In the genomic region with DNA sequence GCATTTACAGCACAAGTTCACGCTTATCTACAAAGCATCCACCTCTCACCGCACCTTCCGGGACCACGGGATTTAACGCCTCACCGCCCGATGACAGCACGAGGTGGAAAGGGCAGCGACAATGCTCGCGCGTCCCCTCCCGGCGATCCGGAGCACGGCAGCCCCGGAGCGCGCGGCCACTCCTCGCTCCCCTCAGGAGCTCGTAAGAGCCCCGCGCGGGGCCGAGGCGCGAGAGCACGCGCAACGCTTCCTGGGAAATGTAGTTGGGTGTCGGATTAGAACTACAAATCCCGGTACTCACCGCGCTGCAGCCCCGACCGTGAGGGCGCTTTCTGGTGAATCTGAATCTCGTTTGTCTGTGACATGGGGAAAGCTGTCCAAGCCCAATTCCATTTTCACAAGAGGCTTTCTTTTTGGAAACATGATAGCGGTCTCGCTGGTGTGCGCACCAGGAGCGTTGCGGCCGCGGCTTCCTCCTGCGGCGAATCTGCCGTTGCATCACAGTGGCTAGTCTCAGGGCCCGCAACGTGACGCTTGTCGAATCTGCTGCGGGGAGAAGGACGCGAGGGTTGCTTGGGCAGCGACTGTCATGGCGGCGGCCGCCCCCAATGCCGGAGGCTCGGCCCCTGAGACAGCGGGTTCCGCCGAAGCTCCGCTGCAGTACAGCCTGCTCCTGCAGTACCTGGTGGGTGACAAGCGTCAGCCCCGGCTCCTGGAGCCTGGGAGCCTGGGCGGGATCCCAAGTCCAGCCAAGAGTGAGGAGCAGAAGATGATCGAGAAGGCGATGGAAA, we compare ENCODE assay signal across 1 cellular context.
TF ChIP-seq lines count a peak whose summit lies in the region.

TSS of gene TIMM22 (plus strand) at position 576 of the 791 bp plus-strand sequence. CDS start at position 590, 14 bp downstream.

TF ChIP-seq in WTC11, 78 proteins besides CTCF, POLR2A, EP300 and RAD21 (continued from another document and continues in another):
- TF ChIP-seq E2F4 (CRISPR knock-in tag; IDR thresholded peaks at IDR 0.05; ENCODE audit: borderline replicate concordance, low read depth), result no peak
- peak; percentile 39; the same call in 1 of the 2 replicates for TF ChIP-seq GABPB1 (CRISPR knock-in tag; IDR thresholded peaks at IDR 0.05)
- 0 out of 2 replicates have a peak, but pooled peaks have one; percentile 1 for TF ChIP-seq ZSCAN18 (CRISPR knock-in tag; IDR thresholded peaks at IDR 0.05)
- 0 out of 2 replicates have a peak, but pooled peaks have one; percentile 73 for TF ChIP-seq RELA (CRISPR knock-in tag; IDR thresholded peaks at IDR 0.05; ENCODE audit: borderline replicate concordance)
- no peak for TF ChIP-seq ZNF512 (CRISPR knock-in tag; IDR thresholded peaks at IDR 0.05; ENCODE audit: borderline replicate concordance)
- TF ChIP-seq, protein P1, sequence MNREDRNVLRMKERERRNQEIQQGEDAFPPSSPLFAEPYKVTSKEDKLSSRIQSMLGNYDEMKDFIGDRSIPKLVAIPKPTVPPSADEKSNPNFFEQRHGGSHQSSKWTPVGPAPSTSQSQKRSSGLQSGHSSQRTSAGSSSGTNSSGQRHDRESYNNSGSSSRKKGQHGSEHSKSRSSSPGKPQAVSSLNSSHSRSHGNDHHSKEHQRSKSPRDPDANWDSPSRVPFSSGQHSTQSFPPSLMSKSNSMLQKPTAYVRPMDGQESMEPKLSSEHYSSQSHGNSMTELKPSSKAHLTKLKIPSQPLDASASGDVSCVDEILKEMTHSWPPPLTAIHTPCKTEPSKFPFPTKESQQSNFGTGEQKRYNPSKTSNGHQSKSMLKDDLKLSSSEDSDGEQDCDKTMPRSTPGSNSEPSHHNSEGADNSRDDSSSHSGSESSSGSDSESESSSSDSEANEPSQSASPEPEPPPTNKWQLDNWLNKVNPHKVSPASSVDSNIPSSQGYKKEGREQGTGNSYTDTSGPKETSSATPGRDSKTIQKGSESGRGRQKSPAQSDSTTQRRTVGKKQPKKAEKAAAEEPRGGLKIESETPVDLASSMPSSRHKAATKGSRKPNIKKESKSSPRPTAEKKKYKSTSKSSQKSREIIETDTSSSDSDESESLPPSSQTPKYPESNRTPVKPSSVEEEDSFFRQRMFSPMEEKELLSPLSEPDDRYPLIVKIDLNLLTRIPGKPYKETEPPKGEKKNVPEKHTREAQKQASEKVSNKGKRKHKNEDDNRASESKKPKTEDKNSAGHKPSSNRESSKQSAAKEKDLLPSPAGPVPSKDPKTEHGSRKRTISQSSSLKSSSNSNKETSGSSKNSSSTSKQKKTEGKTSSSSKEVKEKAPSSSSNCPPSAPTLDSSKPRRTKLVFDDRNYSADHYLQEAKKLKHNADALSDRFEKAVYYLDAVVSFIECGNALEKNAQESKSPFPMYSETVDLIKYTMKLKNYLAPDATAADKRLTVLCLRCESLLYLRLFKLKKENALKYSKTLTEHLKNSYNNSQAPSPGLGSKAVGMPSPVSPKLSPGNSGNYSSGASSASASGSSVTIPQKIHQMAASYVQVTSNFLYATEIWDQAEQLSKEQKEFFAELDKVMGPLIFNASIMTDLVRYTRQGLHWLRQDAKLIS (CRISPR knock-in tag; IDR thresholded peaks at IDR 0.05; ENCODE audit: borderline replicate concordance), result 0 out of 2 replicates have a peak, but pooled peaks have one; percentile 58
- TF ChIP-seq, protein P2, sequence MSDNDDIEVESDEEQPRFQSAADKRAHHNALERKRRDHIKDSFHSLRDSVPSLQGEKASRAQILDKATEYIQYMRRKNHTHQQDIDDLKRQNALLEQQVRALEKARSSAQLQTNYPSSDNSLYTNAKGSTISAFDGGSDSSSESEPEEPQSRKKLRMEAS (CRISPR knock-in tag; IDR thresholded peaks at IDR 0.05), result peak; percentile 100
- TF ChIP-seq, protein P3, sequence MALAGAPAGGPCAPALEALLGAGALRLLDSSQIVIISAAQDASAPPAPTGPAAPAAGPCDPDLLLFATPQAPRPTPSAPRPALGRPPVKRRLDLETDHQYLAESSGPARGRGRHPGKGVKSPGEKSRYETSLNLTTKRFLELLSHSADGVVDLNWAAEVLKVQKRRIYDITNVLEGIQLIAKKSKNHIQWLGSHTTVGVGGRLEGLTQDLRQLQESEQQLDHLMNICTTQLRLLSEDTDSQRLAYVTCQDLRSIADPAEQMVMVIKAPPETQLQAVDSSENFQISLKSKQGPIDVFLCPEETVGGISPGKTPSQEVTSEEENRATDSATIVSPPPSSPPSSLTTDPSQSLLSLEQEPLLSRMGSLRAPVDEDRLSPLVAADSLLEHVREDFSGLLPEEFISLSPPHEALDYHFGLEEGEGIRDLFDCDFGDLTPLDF (CRISPR knock-in tag; IDR thresholded peaks at IDR 0.05), result 0 out of 2 replicates have a peak, but pooled peaks have one; percentile 80
- TF ChIP-seq ZNF416 (CRISPR knock-in tag; IDR thresholded peaks at IDR 0.05), result no peak
- 0 out of 2 replicates have a peak, but pooled peaks have one; percentile 34 for TF ChIP-seq STAT6 (CRISPR knock-in tag; conservative IDR thresholded peaks at IDR 0.05; ENCODE audit: low read depth)
- peak; percentile 79 for TF ChIP-seq FOXP4 (CRISPR knock-in tag; IDR thresholded peaks at IDR 0.05)
- peak; percentile 26; the same call in 1 of the 2 replicates for TF ChIP-seq ARID4B (CRISPR knock-in tag; IDR thresholded peaks at IDR 0.05; ENCODE audit: borderline replicate concordance)
- TF ChIP-seq, protein P4, sequence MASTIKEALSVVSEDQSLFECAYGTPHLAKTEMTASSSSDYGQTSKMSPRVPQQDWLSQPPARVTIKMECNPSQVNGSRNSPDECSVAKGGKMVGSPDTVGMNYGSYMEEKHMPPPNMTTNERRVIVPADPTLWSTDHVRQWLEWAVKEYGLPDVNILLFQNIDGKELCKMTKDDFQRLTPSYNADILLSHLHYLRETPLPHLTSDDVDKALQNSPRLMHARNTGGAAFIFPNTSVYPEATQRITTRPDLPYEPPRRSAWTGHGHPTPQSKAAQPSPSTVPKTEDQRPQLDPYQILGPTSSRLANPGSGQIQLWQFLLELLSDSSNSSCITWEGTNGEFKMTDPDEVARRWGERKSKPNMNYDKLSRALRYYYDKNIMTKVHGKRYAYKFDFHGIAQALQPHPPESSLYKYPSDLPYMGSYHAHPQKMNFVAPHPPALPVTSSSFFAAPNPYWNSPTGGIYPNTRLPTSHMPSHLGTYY (CRISPR knock-in tag; IDR thresholded peaks at IDR 0.05), result no peak
- TF ChIP-seq CREM (CRISPR knock-in tag; IDR thresholded peaks at IDR 0.05), result peak; percentile 56
- TF ChIP-seq NR3C1 (CRISPR knock-in tag; conservative IDR thresholded peaks at IDR 0.05; ENCODE audit: low read depth), result no peak
- TF ChIP-seq ZBTB21 (CRISPR knock-in tag; IDR thresholded peaks at IDR 0.05; ENCODE audit: borderline replicate concordance), result peak; percentile 71; the same call in 1 of the 2 replicates
- no peak; the same call in 1 of the 2 replicates for TF ChIP-seq FOXP1 (CRISPR knock-in tag; IDR thresholded peaks at IDR 0.05; ENCODE audit: borderline replicate concordance)
- TF ChIP-seq ATF3 (CRISPR knock-in tag; conservative IDR thresholded peaks at IDR 0.05), result 0 out of 2 replicates have a peak, but pooled peaks have one; percentile 16
- no peak for TF ChIP-seq NFATC4 (CRISPR knock-in tag; IDR thresholded peaks at IDR 0.05)
- TF ChIP-seq SP1 (CRISPR knock-in tag; conservative IDR thresholded peaks at IDR 0.05), result peak; percentile 46; the same call in 1 of the 2 replicates
